ENCODE assay signal across 30 cellular contexts in genomic region chr17:10649031-10649430, GRCh38. TPM values are rescaled to one million over a fixed set of nuclear protein-coding genes. Genes with fewer than 3 reads are reported as not detected.
DNase-seq lines count a peak whose midpoint lies in the region; ATAC-seq and TF ChIP-seq lines count a peak whose summit lies in the region.
"Had no signal": no experiment of that assay in that cellular context is flagged by ENCODE, and none has a peak within 500 bp of the region (broad histone marks: within the 10 kb centered on the region; RNA-seq: fewer than 3 reads in every experiment).

No MANE protein-coding gene starts in this region.

- H3K36me3 ChIP-seq in smooth muscle cell (ENCODE audit: low read depth): no peaks in the 10 kb centered on the region
- H3K36me3 ChIP-seq: BE2C, colonic mucosa, MG63, thoracic aorta had no signal

- DNase-seq in natural killer cell (no peak), chondrocyte (ENCODE audit: low spot score) (no peak), hepatic stellate cell (ENCODE audit: low spot score) (peak; percentile 20), amniotic stem cell (lab: John Stamatoyannopoulos, UW) (no peak), smooth muscle cell (lab: John Stamatoyannopoulos, UW; ENCODE audit: unreplicated experiment) (no peak)
- no peak for DNase-seq in natural killer cell treated with Interleukin-12 subunit alpha and Interleukin-12 subunit beta and Interleukin-15 and Interleukin-18, amount 100 ng/mL, for 72 hours (ENCODE audit: low spot score)
- DNase-seq: activated CD4-positive, alpha-beta T cell treated with anti-CD3 and anti-CD28 coated beads, Interleukin-2, amount 10 ng/mL, durations not matched to agents 24 days and 14 days; activated CD8-positive, alpha-beta memory T cell treated with anti-CD3 and anti-CD28 coated beads, Interleukin-2, amount 10 ng/mL, durations not matched to agents 7 days and 5 days; BE2C; Caco-2; colonic mucosa; DMS79 treated with DMSO at 0.1 percent for 48 hours; endodermal cell; foreskin melanocyte; left ventricle myocardium superior; MG63; NCI-H1436; NCI-H510A treated with DMSO at 0.1 percent for 48 hours; stimulated activated CD4-positive, alpha-beta T cell treated with anti-CD3 and anti-CD28 coated beads, Interleukin-1b, Interleukin-23, amount 100 ng/mL, for 48 hours; T-helper 17 cell had no signal

- no peak for TF ChIP-seq CTCF in natural killer cell (IDR thresholded peaks at IDR 0.05)
- TF ChIP-seq CTCF in chondrocyte (IDR thresholded peaks at IDR 0.05): no peak
- TF ChIP-seq CTCF in smooth muscle cell (IDR thresholded peaks at IDR 0.05; ENCODE audit: borderline replicate concordance, insufficient read depth, poor library complexity, severe bottlenecking): no peak

- H3K4me3 Mint-ChIP-seq in natural killer cell: no peak overlapping the region
- H3K4me3 Mint-ChIP-seq in natural killer cell treated with Interleukin-12 subunit alpha and Interleukin-12 subunit beta and Interleukin-15 and Interleukin-18, amount 100 ng/mL, for 72 hours: no peak overlapping the region
- no peak overlapping the region for H3K4me3 Mint-ChIP-seq in chondrocyte (ENCODE audit: unreplicated experiment)
- H3K4me3 Mint-ChIP-seq: activated CD4-positive, alpha-beta T cell treated with anti-CD3 and anti-CD28 coated beads, Interleukin-2, amount 10 ng/mL, durations not matched to agents 24 days and 14 days; activated CD8-positive, alpha-beta memory T cell treated with anti-CD3 and anti-CD28 coated beads, Interleukin-2, amount 10 ng/mL, durations not matched to agents 7 days and 5 days; activated naive CD8-positive, alpha-beta T cell; activated T-helper 1 cell treated with anti-CD3 and anti-CD28 coated beads, Interleukin-12 subunit alpha, Interleukin-12 subunit beta, Interleukin-2, Interleukin-4 antibody, amounts not matched to agents 30 ng/mL and 10 ng/mL and 1 ng/mL, durations not matched to agents 14 hours and 24 hours and 36 hours; brain; endodermal cell; IgD-negative memory B cell; stimulated activated memory B cell treated with anti-CD40 and anti-IgM and Interleukin-4, amounts not matched to agents 10 μg/mL and 1 μg/mL and 100 μg/mL, for 72 hours; T-helper 17 cell had no signal

- no peaks in the 10 kb centered on the region for H3K27me3 ChIP-seq in smooth muscle cell (ENCODE audit: low read depth)
- H3K27me3 ChIP-seq: BE2C, colonic mucosa, hepatocyte, MG63 had no signal

- no peaks in the 10 kb centered on the region for H4K20me1 ChIP-seq in smooth muscle cell (ENCODE audit: low read depth)

- no peaks in the 10 kb centered on the region for H3K9me3 ChIP-seq in smooth muscle cell (replicated peaks; ENCODE audit: low read depth)
- H3K9me3 ChIP-seq: BE2C, Caco-2, colonic mucosa, MG63, thoracic aorta had no signal

- no peak overlapping the region for H3K27ac ChIP-seq in smooth muscle cell (ENCODE audit: low read depth)
- H3K27ac ChIP-seq: 22Rv1, colonic mucosa, hepatocyte, thoracic aorta had no signal

- H3K4me3 ChIP-seq in smooth muscle cell: no peak overlapping the region
- H3K4me3 ChIP-seq: colonic mucosa, hepatocyte, MG63, thoracic aorta had no signal

- no peak overlapping the region for H2AFZ ChIP-seq in smooth muscle cell (ENCODE audit: low read depth)
- H2AFZ ChIP-seq: hepatocyte had no signal

- peak overlapping the region; percentile 72 to 91 for H3K27ac Mint-ChIP-seq in natural killer cell
- no peak overlapping the region for H3K27ac Mint-ChIP-seq in natural killer cell treated with Interleukin-12 subunit alpha and Interleukin-12 subunit beta and Interleukin-15 and Interleukin-18, amount 100 ng/mL, for 72 hours
- peak overlapping the region; percentile 74 for H3K27ac Mint-ChIP-seq in chondrocyte (ENCODE audit: unreplicated experiment)
- H3K27ac Mint-ChIP-seq: activated CD4-positive, alpha-beta T cell treated with anti-CD3 and anti-CD28 coated beads, Interleukin-2, amount 10 ng/mL, durations not matched to agents 24 days and 14 days; activated CD8-positive, alpha-beta memory T cell treated with anti-CD3 and anti-CD28 coated beads, Interleukin-2, amount 10 ng/mL, durations not matched to agents 7 days and 5 days; activated naive CD8-positive, alpha-beta T cell; activated T-helper 1 cell treated with anti-CD3 and anti-CD28 coated beads, Interleukin-12 subunit alpha, Interleukin-12 subunit beta, Interleukin-2, Interleukin-4 antibody, amounts not matched to agents 30 ng/mL and 10 ng/mL and 1 ng/mL, durations not matched to agents 14 hours and 24 hours and 36 hours; brain; endodermal cell; stimulated activated memory B cell treated with anti-CD40 and anti-IgM and Interleukin-4, amounts not matched to agents 10 μg/mL and 1 μg/mL and 100 μg/mL, for 72 hours; T-helper 17 cell had no signal

- H3K79me2 ChIP-seq in smooth muscle cell (ENCODE audit: low read depth): no peaks in the 10 kb centered on the region
- H3K79me2 ChIP-seq: hepatocyte had no signal

- H3K4me1 Mint-ChIP-seq in natural killer cell: peaks cover 22 to 44% of the 10 kb centered on the region in 2 donors
- H3K4me1 Mint-ChIP-seq in natural killer cell treated with Interleukin-12 subunit alpha and Interleukin-12 subunit beta and Interleukin-15 and Interleukin-18, amount 100 ng/mL, for 72 hours (ENCODE audit: low read depth in 2 of 2): peaks cover 20 to 32% of the 10 kb centered on the region in 2 donors
- H3K4me1 Mint-ChIP-seq in chondrocyte (ENCODE audit: low read depth): peaks cover 22% of the 10 kb centered on the region
- H3K4me1 Mint-ChIP-seq: endodermal cell had no signal

- intact Hi-C loops in natural killer cell (cut with micrococcal nuclease): loop anchor here (5.0 kb wide), 1 partner anchor 33 kb away; no protein-coding TSS in a partner anchor

- H3K4me1 ChIP-seq in smooth muscle cell (ENCODE audit: low read depth): no peaks in the 10 kb centered on the region
- H3K4me1 ChIP-seq: BE2C, Caco-2, colonic mucosa had no signal

- 69% methylated on average over 4 of the region's 4 CpGs for WGBS in smooth muscle cell (ENCODE audit: low lambda C conversion rate)

- ATAC-seq in natural killer cell (no peak), HG03108 (IDR thresholded peaks at IDR 0.05; ENCODE audit: unreplicated experiment) (no peak), HG03432 (IDR thresholded peaks at IDR 0.05; ENCODE audit: unreplicated experiment) (no peak)
- ATAC-seq in natural killer cell treated with Interleukin-12 subunit alpha and Interleukin-12 subunit beta and Interleukin-15 and Interleukin-18, amount 100 ng/mL, for 72 hours: no peak
- ATAC-seq: activated CD8-positive, alpha-beta memory T cell treated with anti-CD3 and anti-CD28 coated beads, Interleukin-2, amount 10 ng/mL, durations not matched to agents 7 days and 5 days; left ventricle myocardium superior; stimulated activated memory B cell treated with anti-CD40 and anti-IgM and Interleukin-4, amounts not matched to agents 10 μg/mL and 1 μg/mL and 100 μg/mL, for 72 hours; T-helper 17 cell had no signal

- H3K36me3 Mint-ChIP-seq in natural killer cell (no peaks in the 10 kb centered on the region), chondrocyte (ENCODE audit: low read depth) (peaks cover 2% of the 10 kb centered on the region)
- H3K36me3 Mint-ChIP-seq in natural killer cell treated with Interleukin-12 subunit alpha and Interleukin-12 subunit beta and Interleukin-15 and Interleukin-18, amount 100 ng/mL, for 72 hours: no peaks in the 10 kb centered on the region

- H3F3A ChIP-seq in smooth muscle cell (ENCODE audit: low read depth): no peaks in the 10 kb centered on the region

- no peak overlapping the region for H3K9ac ChIP-seq in smooth muscle cell (ENCODE audit: low read depth)

- H3K4me2 ChIP-seq in smooth muscle cell: no peak overlapping the region
- H3K4me2 ChIP-seq: hepatocyte had no signal

- H3K27me3 Mint-ChIP-seq in natural killer cell (ENCODE audit: low read depth in 2 of 2): no peaks in the 10 kb centered on the region
- H3K27me3 Mint-ChIP-seq in natural killer cell treated with Interleukin-12 subunit alpha and Interleukin-12 subunit beta and Interleukin-15 and Interleukin-18, amount 100 ng/mL, for 72 hours: peaks cover 2 to 4% of the 10 kb centered on the region in 2 donors
- no peaks in the 10 kb centered on the region for H3K27me3 Mint-ChIP-seq in chondrocyte (ENCODE audit: low read depth)
- H3K27me3 Mint-ChIP-seq: activated CD4-positive, alpha-beta T cell treated with anti-CD3 and anti-CD28 coated beads, Interleukin-2, amount 10 ng/mL, durations not matched to agents 24 days and 14 days; activated CD8-positive, alpha-beta memory T cell treated with anti-CD3 and anti-CD28 coated beads, Interleukin-2, amount 10 ng/mL, durations not matched to agents 7 days and 5 days; activated naive CD8-positive, alpha-beta T cell; IgD-negative memory B cell had no signal

- H3K9me3 Mint-ChIP-seq in natural killer cell (no peaks in the 10 kb centered on the region), chondrocyte (ENCODE audit: low read depth) (no peaks in the 10 kb centered on the region)
- no peaks in the 10 kb centered on the region for H3K9me3 Mint-ChIP-seq in natural killer cell treated with Interleukin-12 subunit alpha and Interleukin-12 subunit beta and Interleukin-15 and Interleukin-18, amount 100 ng/mL, for 72 hours
- H3K9me3 Mint-ChIP-seq: activated CD4-positive, alpha-beta T cell treated with anti-CD3 and anti-CD28 coated beads, Interleukin-2, amount 10 ng/mL, durations not matched to agents 24 days and 14 days; activated T-helper 1 cell treated with anti-CD3 and anti-CD28 coated beads, Interleukin-12 subunit alpha, Interleukin-12 subunit beta, Interleukin-2, Interleukin-4 antibody, amounts not matched to agents 30 ng/mL and 10 ng/mL and 1 ng/mL, durations not matched to agents 14 hours and 24 hours and 36 hours; brain; endodermal cell; IgD-negative memory B cell; stimulated activated memory B cell treated with anti-CD40 and anti-IgM and Interleukin-4, amounts not matched to agents 10 μg/mL and 1 μg/mL and 100 μg/mL, for 72 hours had no signal

RNA-seq across cellular contexts. Expression of gene MYH3, which starts 8.1 kb away (rescaled TPM):
- total RNA-seq in natural killer cell: 1 to 10 TPM; 4.3 to 6.6 (median 6.2) TPM
- 1 to 10 TPM; 4.2 to 5.9 TPM for total RNA-seq in natural killer cell treated with Interleukin-12 subunit alpha and Interleukin-12 subunit beta and Interleukin-15 and Interleukin-18, amount 100 ng/mL, for 72 hours
- total RNA-seq in chondrocyte: 3.0 to 3.5 TPM (median 3.2 TPM) in 3 replicates
- total RNA-seq in smooth muscle cell: 0.67 and 1.2 TPM in 2 replicates
- polyA plus RNA-seq in smooth muscle cell: 1.1 and 1.6 TPM in 2 replicates

RNA-seq across cellular contexts. Expression of gene SCO1, which starts 48.3 kb away (rescaled TPM):
- total RNA-seq in natural killer cell: 10 to 100 TPM; 13.4 to 22.9 (median 18.8) TPM
- 10 to 100 TPM; 28.3 to 33.8 TPM for total RNA-seq in natural killer cell treated with Interleukin-12 subunit alpha and Interleukin-12 subunit beta and Interleukin-15 and Interleukin-18, amount 100 ng/mL, for 72 hours
- 29.2 to 31.2 TPM (median 30.2 TPM) in 3 replicates for total RNA-seq in chondrocyte
- 24.8 and 25.9 TPM in 2 replicates for total RNA-seq in smooth muscle cell
- polyA plus RNA-seq in smooth muscle cell: 28.3 and 30.6 TPM in 2 replicates

RNA-seq across cellular contexts. Expression of gene ADPRM, which starts 48.4 kb away (rescaled TPM):
- total RNA-seq in natural killer cell (10 to 100 TPM in 1 of 3 donors, 1 to 10 TPM in 2; 9.5 to 10.7 (median 9.5) TPM), chondrocyte (8.2 to 14.5 TPM (median 13.4 TPM) in 3 replicates), smooth muscle cell (8.3 and 8.6 TPM in 2 replicates)
- total RNA-seq in natural killer cell treated with Interleukin-12 subunit alpha and Interleukin-12 subunit beta and Interleukin-15 and Interleukin-18, amount 100 ng/mL, for 72 hours: 1 to 10 TPM; 7.8 to 9.4 TPM
- polyA plus RNA-seq in smooth muscle cell: 9.3 and 11.3 TPM in 2 replicates

Comparison
In these comparisons a context has a peak if more than half of its experiments do, and no peak if none do; other contexts are left out.
1. H3K27ac Mint-ChIP-seq: peak in natural killer cell (2 of 2) and chondrocyte (single experiment); none in natural killer cell treated with Interleukin-12 subunit alpha and Interleukin-12 subunit beta and Interleukin-15 and Interleukin-18, amount 100 ng/mL, for 72 hours (0 of 2).